23 cellular contexts compared by ENCODE assay signal in the genomic region with DNA sequence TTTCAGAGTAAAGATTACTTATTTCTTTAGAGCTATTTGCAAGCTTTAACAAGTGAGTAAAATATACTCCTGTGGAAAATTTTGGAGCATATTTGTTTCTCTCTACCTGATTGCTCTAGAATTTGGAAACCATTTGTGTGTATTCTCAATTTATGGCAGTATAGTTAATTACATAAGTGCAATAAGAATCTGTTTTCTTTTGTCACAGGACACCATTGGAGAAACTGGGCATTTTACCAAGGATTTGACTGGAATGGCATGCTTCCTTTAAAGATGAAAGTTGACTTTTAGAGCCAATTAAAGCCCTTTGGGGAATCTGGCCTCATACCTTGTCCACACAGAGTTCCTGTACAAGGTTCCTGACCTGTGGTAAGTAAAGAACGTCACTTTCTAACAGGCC. TPM values are rescaled to one million over a fixed set of nuclear protein-coding genes. Genes with fewer than 3 reads are reported as not detected.
DNase-seq lines count a peak whose midpoint lies in the region; ATAC-seq, FAIRE-seq and TF ChIP-seq lines count a peak whose summit lies in the region.
"Had no signal": no experiment of that assay in that cellular context is flagged by ENCODE, and none has a peak within 500 bp of the region (broad histone marks: within the 10 kb centered on the region; RNA-seq: fewer than 3 reads in every experiment).

No MANE protein-coding gene starts in this region.

- no peak overlapping the region for H3K4me3 Mint-ChIP-seq in HFFc6
- no peak overlapping the region for H3K4me3 Mint-ChIP-seq in astrocyte (ENCODE audit: unreplicated experiment)
- H3K4me3 Mint-ChIP-seq: mesothelial cell of epicardium; nephron; stimulated activated effector memory CD8-positive, alpha-beta T cell treated with anti-CD3 and anti-CD28 coated beads, Interleukin-12 subunit alpha, Interleukin-12 subunit beta, amount 100 ng/mL, for 72 hours; T-helper 2 cell treated with Interferon-gamma antibody and Interleukin-4, amounts not matched to agents 5 μg/mL and 100 μg/mL, for 36 hours had no signal

- no peaks in the 10 kb centered on the region for H3K9me3 ChIP-seq in astrocyte (ENCODE audit: insufficient read depth, low read depth, low read length)

- in situ Hi-C loops in brain microvascular endothelial cell (cut with HindIII; ENCODE audit: low pct_ligation_motif_present, low sequenced_read_pairs), result no loop called here

- H3K4me1 ChIP-seq in astrocyte (ENCODE audit: insufficient read depth, low read length), result no peaks in the 10 kb centered on the region

- H3K9me3 Mint-ChIP-seq in HFFc6 (no peaks in the 10 kb centered on the region), astrocyte (ENCODE audit: unreplicated experiment) (peaks cover 2% of the 10 kb centered on the region)
- H3K9me3 Mint-ChIP-seq: stimulated activated effector memory CD8-positive, alpha-beta T cell treated with anti-CD3 and anti-CD28 coated beads, Interleukin-12 subunit alpha, Interleukin-12 subunit beta, amount 100 ng/mL, for 72 hours; T-helper 2 cell treated with Interferon-gamma antibody and Interleukin-4, amounts not matched to agents 5 μg/mL and 100 μg/mL, for 36 hours had no signal

- H3K27ac Mint-ChIP-seq in HFFc6 (no peak overlapping the region), astrocyte (ENCODE audit: unreplicated experiment) (no peak overlapping the region)
- H3K27ac Mint-ChIP-seq: mesothelial cell of epicardium; nephron; stimulated activated effector memory CD8-positive, alpha-beta T cell treated with anti-CD3 and anti-CD28 coated beads, Interleukin-12 subunit alpha, Interleukin-12 subunit beta, amount 100 ng/mL, for 72 hours; T-helper 2 cell treated with Interferon-gamma antibody and Interleukin-4, amounts not matched to agents 5 μg/mL and 100 μg/mL, for 36 hours had no signal

- no peaks in the 10 kb centered on the region for H3K36me3 ChIP-seq in astrocyte (ENCODE audit: insufficient read depth, low read length)
- H3K36me3 ChIP-seq in brain microvascular endothelial cell (replicated peaks), result no peaks in the 10 kb centered on the region
- H3K36me3 ChIP-seq: WERI-Rb-1 had no signal

- H3K79me2 ChIP-seq in astrocyte (ENCODE audit: insufficient read depth, low read length), result no peaks in the 10 kb centered on the region

- no peak overlapping the region for H3K9ac ChIP-seq in astrocyte (ENCODE audit: low read length)
- H3K9ac ChIP-seq: SK-N-SH had no signal

- H4K20me1 ChIP-seq in astrocyte (ENCODE audit: insufficient read depth, low read length), result no peaks in the 10 kb centered on the region

- H3K4me1 Mint-ChIP-seq in HFFc6 (ENCODE audit: low read depth) (peaks cover 25% of the 10 kb centered on the region), astrocyte (ENCODE audit: low read depth, unreplicated experiment) (peaks cover 2% of the 10 kb centered on the region)
- H3K4me1 Mint-ChIP-seq: mesothelial cell of epicardium; nephron; stimulated activated effector memory CD8-positive, alpha-beta T cell treated with anti-CD3 and anti-CD28 coated beads, Interleukin-12 subunit alpha, Interleukin-12 subunit beta, amount 100 ng/mL, for 72 hours had no signal

- no peaks in the 10 kb centered on the region for H3K36me3 Mint-ChIP-seq in HFFc6 (ENCODE audit: low read depth)
- no peaks in the 10 kb centered on the region for H3K36me3 Mint-ChIP-seq in astrocyte (ENCODE audit: low read depth, unreplicated experiment)
- H3K36me3 Mint-ChIP-seq: stimulated activated effector memory CD8-positive, alpha-beta T cell treated with anti-CD3 and anti-CD28 coated beads, Interleukin-12 subunit alpha, Interleukin-12 subunit beta, amount 100 ng/mL, for 72 hours had no signal

- H3K27ac ChIP-seq in astrocyte (ENCODE audit: low read depth, low read length) (no peak overlapping the region), brain microvascular endothelial cell (no peak overlapping the region)
- H3K27ac ChIP-seq: WERI-Rb-1 had no signal

- no peak overlapping the region for H2AFZ ChIP-seq in astrocyte (ENCODE audit: low read depth, low read length)

- no peak for ATAC-seq in HG03045 (IDR thresholded peaks at IDR 0.05; ENCODE audit: unreplicated experiment)
- ATAC-seq in HG02759 (IDR thresholded peaks at IDR 0.05; ENCODE audit: unreplicated experiment), result no peak
- ATAC-seq: K562; sciatic nerve; stimulated activated effector memory CD8-positive, alpha-beta T cell treated with anti-CD3 and anti-CD28 coated beads, Interleukin-12 subunit alpha, Interleukin-12 subunit beta, amount 100 ng/mL, for 72 hours had no signal

- peak; percentile 5 for DNase-seq in AG09309 (ENCODE audit: low read depth)
- DNase-seq in HFFc6, result peak; percentile 43
- peak; percentile 29 for DNase-seq in astrocyte (ENCODE audit: low read depth)
- DNase-seq in fibroblast of the aortic adventitia (ENCODE audit: low read depth), result peak; percentile 23
- DNase-seq in brain microvascular endothelial cell, result no peak
- no peak for DNase-seq in stimulated activated CD4-positive, alpha-beta T cell treated with anti-CD3 and anti-CD28 coated beads, Interleukin-2, amount 100 ng/mL, for 48 hours
- DNase-seq: activated effector memory CD4-positive, alpha-beta T cell treated with anti-CD3 and anti-CD28 coated beads, Interleukin-2, amount 50 U/mL, for 16 hours; AML-193; DND-41; erythroblast; MV-4-11; NCI-H2029; NCI-H446; SK-N-SH; WERI-Rb-1 had no signal

- TF ChIP-seq CTCF in AG09309 (IDR thresholded peaks at IDR 0.05; ENCODE audit: control insufficient read depth, insufficient read depth, low read depth, low read length, missing control alignments) (no peak), HFFc6 (IDR thresholded peaks at IDR 0.05) (no peak), astrocyte (IDR thresholded peaks at IDR 0.05; ENCODE audit: insufficient read depth, low read depth, low read length) (no peak), fibroblast of the aortic adventitia (IDR thresholded peaks at IDR 0.05; ENCODE audit: insufficient read depth, low read length) (no peak), brain microvascular endothelial cell (IDR thresholded peaks at IDR 0.05; ENCODE audit: low read depth, low read length, missing control alignments) (no peak)

- H3K27me3 ChIP-seq in astrocyte (ENCODE audit: insufficient read depth, low read length), result no peaks in the 10 kb centered on the region
- H3K27me3 ChIP-seq in brain microvascular endothelial cell (replicated peaks), result no peaks in the 10 kb centered on the region

- no peak overlapping the region for H3K4me2 ChIP-seq in astrocyte (ENCODE audit: low read length)
- H3K4me2 ChIP-seq: SK-N-SH had no signal

- H3K27me3 Mint-ChIP-seq in HFFc6 (ENCODE audit: insufficient read depth) (peaks cover 1% of the 10 kb centered on the region; the same call in 1 of the 2 replicates), astrocyte (ENCODE audit: low read depth, unreplicated experiment) (no peaks in the 10 kb centered on the region)

- FAIRE-seq in astrocyte (lab: Jason Lieb, UNC), result no peak
- FAIRE-seq: K562 had no signal

- H3K4me3 ChIP-seq in AG09309 (ENCODE audit: control insufficient read depth, low read depth, low read length) (no peak overlapping the region), astrocyte (ENCODE audit: insufficient read depth, low read depth, low read length) (no peak overlapping the region), fibroblast of the aortic adventitia (ENCODE audit: low read depth, low read length) (no peak overlapping the region), brain microvascular endothelial cell (ENCODE audit: low read depth, low read length) (no peak overlapping the region)
- H3K4me3 ChIP-seq: K562 had no signal

RNA-seq across cellular contexts. Expression of gene PAQR5, which starts 38.4 kb away (rescaled TPM):
- total RNA-seq in HFFc6 (2021; fragmentation: NEBNext Ultra II Directional; extraction: Animal tissue kit (Norgen Biotek cat#: 25700)), result 1 to 10 TPM; 1.3 to 2.2 (median 1.6) TPM
- total RNA-seq in astrocyte (0.87 and 1.2 TPM in 2 replicates), fibroblast of the aortic adventitia (ENCODE audit: low replicate concordance) (13.2 TPM in 1 of 2 replicates, not detected in the other)

Comparison
In these comparisons a context has a peak if more than half of its experiments do, and no peak if none do; other contexts are left out.
1. DNase-seq: peak in AG09309 (single experiment), HFFc6 (single experiment), astrocyte (single experiment) and fibroblast of the aortic adventitia (single experiment); none in brain microvascular endothelial cell (single experiment) and stimulated activated CD4-positive, alpha-beta T cell treated with anti-CD3 and anti-CD28 coated beads, Interleukin-2, amount 100 ng/mL, for 48 hours (0 of 2).